1 cellular context compared by ENCODE assay signal in genomic region chr1:40944841-40945430, GRCh38.
TF ChIP-seq lines count a peak whose summit lies in the region.

No MANE protein-coding gene starts in this region.

TF ChIP-seq in HepG2, 621 proteins besides CTCF, POLR2A, EP300 and RAD21 (continued from another document and continues in another):
- TF ChIP-seq ZNF646 (CRISPR knock-in tag; IDR thresholded peaks at IDR 0.05), result no peak
- no peak for TF ChIP-seq SRY (CRISPR knock-in tag; IDR thresholded peaks at IDR 0.05)
- TF ChIP-seq TRIM22 (IDR thresholded peaks at IDR 0.05), result no peak
- TF ChIP-seq ZNF563 (CRISPR knock-in tag; IDR thresholded peaks at IDR 0.05), result no peak
- no peak for TF ChIP-seq THAP7 (CRISPR knock-in tag; IDR thresholded peaks at IDR 0.05)
- no peak for TF ChIP-seq ZNF281 (CRISPR knock-in tag; IDR thresholded peaks at IDR 0.05; ENCODE audit: borderline replicate concordance)
- no peak for TF ChIP-seq XRCC5 (optimal IDR thresholded peaks at IDR 0.05; ENCODE audit: low read length)
- no peak for TF ChIP-seq NFATC3 (CRISPR knock-in tag; IDR thresholded peaks at IDR 0.05)
- TF ChIP-seq ZBTB37 (CRISPR knock-in tag; IDR thresholded peaks at IDR 0.05), result no peak
- TF ChIP-seq GFI1 (CRISPR knock-in tag; IDR thresholded peaks at IDR 0.05; ENCODE audit: borderline replicate concordance), result peak; percentile 96
- no peak; the same call in 1 of the 2 replicates for TF ChIP-seq IKZF5 (CRISPR knock-in tag; IDR thresholded peaks at IDR 0.05)
- TF ChIP-seq ZNF205 (CRISPR knock-in tag; IDR thresholded peaks at IDR 0.05), result no peak
- peak; percentile 60 for TF ChIP-seq ZNF331 (CRISPR knock-in tag; IDR thresholded peaks at IDR 0.05)
- no peak for TF ChIP-seq MAFG (CRISPR knock-in tag; IDR thresholded peaks at IDR 0.05)
- TF ChIP-seq KLF12 (CRISPR knock-in tag; IDR thresholded peaks at IDR 0.05; ENCODE audit: borderline replicate concordance), result no peak
- TF ChIP-seq TBL1XR1 (IDR thresholded peaks at IDR 0.05; ENCODE audit: borderline replicate concordance, low read length, partially characterized antibody), result no peak
- TF ChIP-seq REST (IDR thresholded peaks at IDR 0.05; ENCODE audit: borderline replicate concordance in 1 of 2, low read depth in 1 of 2, low read length in 2 of 2), result no peak
- no peak for TF ChIP-seq CREB3 (CRISPR knock-in tag; IDR thresholded peaks at IDR 0.05)
- no peak for TF ChIP-seq ZNF577 (CRISPR knock-in tag; IDR thresholded peaks at IDR 0.05; ENCODE audit: borderline replicate concordance, low read depth)
- TF ChIP-seq ZNF576 (CRISPR knock-in tag; IDR thresholded peaks at IDR 0.05), result no peak
- no peak for TF ChIP-seq ZNF580 (CRISPR knock-in tag; IDR thresholded peaks at IDR 0.05; ENCODE audit: borderline replicate concordance, low read depth)
- no peak for TF ChIP-seq ZNF263 (CRISPR knock-in tag; IDR thresholded peaks at IDR 0.05)
- no peak for TF ChIP-seq FOXA1 (IDR thresholded peaks at IDR 0.05)
- 0 out of 2 replicates have a peak, but pooled peaks have one; percentile 15 for TF ChIP-seq FOXA1 (CRISPR knock-in tag; IDR thresholded peaks at IDR 0.05)
- TF ChIP-seq JDP2 (CRISPR knock-in tag; IDR thresholded peaks at IDR 0.05; ENCODE audit: borderline replicate concordance), result no peak
- TF ChIP-seq SP140L (CRISPR knock-in tag; IDR thresholded peaks at IDR 0.05; ENCODE audit: borderline replicate concordance), result no peak
- TF ChIP-seq ZNF747 (CRISPR knock-in tag; IDR thresholded peaks at IDR 0.05; ENCODE audit: borderline replicate concordance), result no peak
- no peak for TF ChIP-seq RFXAP (CRISPR knock-in tag; IDR thresholded peaks at IDR 0.05; ENCODE audit: borderline replicate concordance)
- TF ChIP-seq DNMT1 (CRISPR knock-in tag; IDR thresholded peaks at IDR 0.05), result no peak
- no peak for TF ChIP-seq ZBTB34 (CRISPR knock-in tag; IDR thresholded peaks at IDR 0.05)
- no peak for TF ChIP-seq ZNF574 (CRISPR knock-in tag; IDR thresholded peaks at IDR 0.05)
